8 cellular contexts compared by ENCODE assay signal in the genomic region with DNA sequence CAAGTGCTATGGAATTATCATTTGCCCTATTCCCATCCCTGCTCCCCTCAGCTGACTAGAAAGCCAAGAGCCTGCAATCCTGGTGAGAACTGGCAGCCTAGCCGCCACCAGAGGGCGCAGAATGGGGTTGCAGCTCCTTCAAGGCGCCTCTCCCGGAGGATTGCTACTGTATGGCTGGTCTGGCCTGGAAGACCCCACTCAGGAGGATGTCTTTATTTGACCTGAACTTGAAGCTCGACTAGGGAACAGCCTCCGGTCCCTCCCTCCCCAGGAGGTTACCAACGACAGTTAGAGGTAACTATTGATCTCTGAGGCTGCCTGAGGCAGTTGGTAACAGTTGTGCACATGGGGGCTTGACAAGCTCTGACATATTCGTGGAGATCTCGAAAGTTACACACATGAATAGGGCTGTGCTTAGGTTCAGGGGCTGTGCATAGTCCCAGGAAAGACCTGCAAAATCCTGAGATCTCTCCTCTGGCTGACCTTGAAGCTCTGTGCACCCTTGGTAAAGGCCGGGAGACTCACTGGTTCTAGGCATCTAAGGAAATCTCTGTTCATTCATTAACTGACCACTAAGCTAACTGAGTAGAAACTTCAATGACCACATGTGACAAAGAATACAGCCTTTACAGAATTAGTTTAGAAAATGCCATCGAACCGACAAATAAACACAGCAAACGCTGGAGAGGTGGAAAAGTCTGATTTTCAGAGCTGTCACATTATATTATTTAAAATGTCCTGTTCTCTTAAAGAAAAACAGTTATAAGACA.
DNase-seq lines count a peak whose midpoint lies in the region; ATAC-seq, FAIRE-seq and TF ChIP-seq lines count a peak whose summit lies in the region.

No MANE protein-coding gene starts in this region.

- no peaks in the 10 kb centered on the region for H3K9me3 ChIP-seq in lower lobe of right lung

- FAIRE-seq in GM18507 (lab: Jason Lieb, UNC), result peak; percentile 90

- no peaks in the 10 kb centered on the region for H3K4me1 Mint-ChIP-seq in activated CD4-positive, alpha-beta T cell treated with anti-CD3 and anti-CD28 coated beads, Interleukin-2, amount 10 ng/mL, durations not matched to agents 24 days and 14 days

- H3K4me3 Mint-ChIP-seq in activated CD4-positive, alpha-beta T cell treated with anti-CD3 and anti-CD28 coated beads, Interleukin-2, amount 10 ng/mL, durations not matched to agents 24 days and 14 days, result no peak overlapping the region

- H3K27me3 Mint-ChIP-seq in activated CD4-positive, alpha-beta T cell treated with anti-CD3 and anti-CD28 coated beads, Interleukin-2, amount 10 ng/mL, durations not matched to agents 24 days and 14 days, result peaks cover 6% of the 10 kb centered on the region

- ATAC-seq in HG02970 (IDR thresholded peaks at IDR 0.05; ENCODE audit: low FRiP score, unreplicated experiment) (peak; percentile 90), lower lobe of right lung (peak; percentile 88 to 94)

- H3K4me3 ChIP-seq in lower lobe of right lung, result no peak overlapping the region

- H3K9me3 Mint-ChIP-seq in activated CD4-positive, alpha-beta T cell treated with anti-CD3 and anti-CD28 coated beads, Interleukin-2, amount 10 ng/mL, durations not matched to agents 24 days and 14 days, result no peaks in the 10 kb centered on the region

- no peaks in the 10 kb centered on the region for H3K36me3 ChIP-seq in lower lobe of right lung

- no peaks in the 10 kb centered on the region for H3K27me3 ChIP-seq in lower lobe of right lung (ENCODE audit: low read depth)

- no peak overlapping the region for H3K27ac Mint-ChIP-seq in activated CD4-positive, alpha-beta T cell treated with anti-CD3 and anti-CD28 coated beads, Interleukin-2, amount 10 ng/mL, durations not matched to agents 24 days and 14 days

- no peaks in the 10 kb centered on the region for H3K36me3 Mint-ChIP-seq in activated CD4-positive, alpha-beta T cell treated with anti-CD3 and anti-CD28 coated beads, Interleukin-2, amount 10 ng/mL, durations not matched to agents 24 days and 14 days (ENCODE audit: low read depth)

- peak; percentile 94 for TF ChIP-seq CTCF in lower lobe of right lung (IDR thresholded peaks at IDR 0.05)

- intact Hi-C loops in activated CD4-positive, alpha-beta T cell treated with anti-CD3 and anti-CD28 coated beads, Interleukin-2, amount 10 ng/mL, durations not matched to agents 24 days and 14 days (cut with micrococcal nuclease), result loop anchor here (2.0 to 5.0 kb wide), 2 partner anchors 149 to 290 kb away; no protein-coding TSS in a partner anchor
- intact Hi-C loops in lower lobe of right lung (cut with DNase I), result no loop called here

- peak; percentile 69 for DNase-seq in AG08395 (ENCODE audit: low spot score)
- peak; percentile 28 for DNase-seq in GM18507 (ENCODE audit: extremely low spot score, insufficient read length, low read depth)
- peak; percentile 40 for DNase-seq in NCI-H2029 treated with DMSO at 0.1 percent for 48 hours (lab: John Stamatoyannopoulos, UW)
- DNase-seq in activated CD4-positive, alpha-beta T cell treated with anti-CD3 and anti-CD28 coated beads, Interleukin-2, amount 10 ng/mL, durations not matched to agents 24 days and 14 days, result peak; percentile 85
- peak; percentile 32 to 78 for DNase-seq in dermis microvascular lymphatic vessel endothelial cell (ENCODE audit: low read depth in 2 of 2)
- DNase-seq in lower lobe of right lung, result peak; percentile 81
- peak; percentile 15 for DNase-seq in stimulated activated CD8-positive, alpha-beta memory T cell treated with anti-CD3 and anti-CD28 coated beads, Interleukin-12 subunit alpha, Interleukin-12 subunit beta, amount 100 ng/mL, for 4 hours (ENCODE audit: low read depth)

- no peak overlapping the region for H3K27ac ChIP-seq in lower lobe of right lung

- H3K4me1 ChIP-seq in lower lobe of right lung, result no peaks in the 10 kb centered on the region

Comparison
In these comparisons a context has a peak if more than half of its experiments do, and no peak if none do; other contexts are left out.
1. DNase-seq: peak in every context shown above with its lines; median percentile 85 in activated CD4-positive, alpha-beta T cell treated with anti-CD3 and anti-CD28 coated beads, Interleukin-2, amount 10 ng/mL, durations not matched to agents 24 days and 14 days; 81 in lower lobe of right lung; 69 in AG08395; 55 in dermis microvascular lymphatic vessel endothelial cell; 40 in NCI-H2029 treated with DMSO at 0.1 percent for 48 hours; 28 in GM18507; 15 in stimulated activated CD8-positive, alpha-beta memory T cell treated with anti-CD3 and anti-CD28 coated beads, Interleukin-12 subunit alpha, Interleukin-12 subunit beta, amount 100 ng/mL, for 4 hours.